ENCODE assay signal across 15 cellular contexts in the genomic region with DNA sequence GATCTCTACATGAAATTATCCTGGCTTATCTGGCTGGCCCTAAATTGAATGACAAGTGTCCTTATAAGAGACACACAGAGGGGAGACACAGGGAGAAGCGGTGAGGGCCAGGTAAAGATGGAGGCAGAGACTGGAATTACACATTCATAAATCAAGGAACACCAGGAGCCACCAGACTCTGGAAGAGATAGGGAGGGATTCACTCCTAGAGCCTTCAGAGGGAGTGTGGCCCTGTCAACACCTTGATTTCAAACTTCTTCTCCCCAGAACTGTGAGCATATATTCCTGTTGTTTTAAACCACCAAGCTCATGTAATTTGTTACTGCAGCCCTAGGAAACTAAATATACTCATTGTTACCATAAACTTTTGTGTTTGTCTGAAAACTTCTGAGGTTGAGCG.
"Had no signal": no experiment of that assay in that cellular context is flagged by ENCODE, and none has a peak within 500 bp of the region (broad histone marks: within the 10 kb centered on the region; RNA-seq: fewer than 3 reads in every experiment).

No MANE protein-coding gene starts in this region.

- H3K36me3 Mint-ChIP-seq: natural killer cell, neural progenitor cell had no signal

- H3K4me3 ChIP-seq: esophagus squamous epithelium, gastroesophageal sphincter, neural progenitor cell, ovary, right atrium auricular region, sigmoid colon, skin epidermis, upper lobe of left lung, uterus had no signal

- DNase-seq: esophagus squamous epithelium; kidney; left colon; natural killer cell; nucleus accumbens; ovary; sigmoid colon; stimulated activated CD4-positive, alpha-beta T cell treated with anti-CD3 and anti-CD28 coated beads, Interleukin-12 subunit alpha, Interleukin-12 subunit beta, amount 100 ng/mL, for 4 hours; stimulated activated naive CD4-positive, alpha-beta T cell treated with Interleukin-2 at 50 U/mL for 16 hours; upper lobe of left lung; uterus had no signal

- ATAC-seq: gastroesophageal sphincter, left colon, natural killer cell had no signal

- H3K4me2 ChIP-seq: neural progenitor cell had no signal

- H3K36me3 ChIP-seq: esophagus squamous epithelium, gastroesophageal sphincter, neural progenitor cell, ovary, right atrium auricular region, sigmoid colon, upper lobe of left lung, uterus had no signal

- H3K9me3 Mint-ChIP-seq: neural progenitor cell had no signal

- H3K27ac Mint-ChIP-seq: natural killer cell, neural progenitor cell had no signal

- H3K4me3 Mint-ChIP-seq: natural killer cell, neural progenitor cell had no signal

- H3K9me3 ChIP-seq: esophagus squamous epithelium, gastroesophageal sphincter, ovary, right atrium auricular region, sigmoid colon, upper lobe of left lung, uterus had no signal

- H3K27ac ChIP-seq: esophagus squamous epithelium, gastroesophageal sphincter, neural progenitor cell, ovary, right atrium auricular region, upper lobe of left lung, uterus had no signal

- FAIRE-seq: kidney had no signal

- H3K9ac ChIP-seq: neural progenitor cell had no signal

- H3K27me3 ChIP-seq: esophagus squamous epithelium, gastroesophageal sphincter, neural progenitor cell, ovary, right atrium auricular region, sigmoid colon, upper lobe of left lung, uterus had no signal

- H2AFZ ChIP-seq: neural progenitor cell had no signal

- H3K4me1 ChIP-seq: uterus had no signal

- H3K4me1 Mint-ChIP-seq: natural killer cell had no signal
